ENCODE assay signal across 8 cellular contexts in genomic region chr2:240021488-240022104, GRCh38. TPM values are rescaled to one million over a fixed set of nuclear protein-coding genes. Genes with fewer than 3 reads are reported as not detected.
DNase-seq lines count a peak whose midpoint lies in the region; ATAC-seq lines count a peak whose summit lies in the region.

No MANE protein-coding gene starts in this region.

- ATAC-seq in GM18870 (IDR thresholded peaks at IDR 0.05; ENCODE audit: unreplicated experiment) (no peak), GM21737 (IDR thresholded peaks at IDR 0.05; ENCODE audit: unreplicated experiment) (no peak)

- in situ Hi-C loops in Caki2 (cut with HindIII; ENCODE audit: low pct_unique_long_range_greater_than_20kb, low sequenced_read_pairs): no loop called here

- peak; percentile 29 for DNase-seq in Caki2 (ENCODE audit: low read depth)
- DNase-seq in HT1080 (ENCODE audit: low read depth): peak; percentile 46
- peak; percentile 62 for DNase-seq in RPMI8226
- peak; percentile 88 for DNase-seq in activated effector memory CD4-positive, alpha-beta T cell treated with anti-CD3 and anti-CD28 coated beads, Interleukin-2, amount 50 U/mL, for 16 hours
- peak; percentile 70 for DNase-seq in glomerular visceral epithelial cell (ENCODE audit: extremely low spot score)
- peak; percentile 44 for DNase-seq in putamen (ENCODE audit: low spot score)

RNA-seq across cellular contexts. Expression of gene NDUFA10, which starts 3.5 kb away (rescaled TPM):
- total RNA-seq in Caki2 (2014; rRNA removed; shearing (Covaris generic); ENCODE audit: low replicate concordance): 86.5 and 156 TPM in 2 replicates
- total RNA-seq in HT1080 (2014; rRNA removed; shearing (Covaris generic)): 127 and 135 TPM in 2 replicates
- 80.7 and 91.5 TPM in 2 replicates for polyA plus RNA-seq in HT1080 (2015; cell fraction: cytosol; rRNA removed)
- polyA plus RNA-seq in HT1080 (2015; cell fraction: nucleus; rRNA removed): 100 and 111 TPM in 2 replicates

RNA-seq across cellular contexts. Expression of gene OR6B2, which starts 8.6 kb away (rescaled TPM):
- total RNA-seq in Caki2 (2014; rRNA removed; shearing (Covaris generic); ENCODE audit: low replicate concordance): not detected in 2 replicates
- total RNA-seq in HT1080 (2014; rRNA removed; shearing (Covaris generic)): not detected in 2 replicates
- not detected in 2 replicates for polyA plus RNA-seq in HT1080 (2015; cell fraction: cytosol; rRNA removed)
- polyA plus RNA-seq in HT1080 (2015; cell fraction: nucleus; rRNA removed): not detected in 2 replicates

RNA-seq across cellular contexts. Expression of gene OR6B3, which starts 31.7 kb away (rescaled TPM):
- not detected in 2 replicates for total RNA-seq in Caki2 (2014; rRNA removed; shearing (Covaris generic); ENCODE audit: low replicate concordance)
- not detected in 2 replicates for total RNA-seq in HT1080 (2014; rRNA removed; shearing (Covaris generic))
- polyA plus RNA-seq in HT1080 (2015; cell fraction: cytosol; rRNA removed): not detected in 2 replicates
- polyA plus RNA-seq in HT1080 (2015; cell fraction: nucleus; rRNA removed): not detected in 2 replicates

Comparison
In these comparisons a context has a peak if more than half of its experiments do, and no peak if none do; other contexts are left out.
1. DNase-seq: peak in every context shown above with its lines; median percentile 88 in activated effector memory CD4-positive, alpha-beta T cell treated with anti-CD3 and anti-CD28 coated beads, Interleukin-2, amount 50 U/mL, for 16 hours; 70 in glomerular visceral epithelial cell; 62 in RPMI8226; 46 in HT1080; 44 in putamen; 29 in Caki2.